Comparison of ENCODE assay signal across 13 cellular contexts in genomic region chr7:112161253-112162160, GRCh38. TPM values are rescaled to one million over a fixed set of nuclear protein-coding genes. Genes with fewer than 3 reads are reported as not detected.
A peak's percentile ranks its signal among the peaks of the same experiment; 100 is the strongest.
DNase-seq lines count a peak whose midpoint lies in the region; TF ChIP-seq lines count a peak whose summit lies in the region.
"Had no signal": no experiment of that assay in that cellular context is flagged by ENCODE, and none has a peak within 500 bp of the region (broad histone marks: within the 10 kb centered on the region; RNA-seq: fewer than 3 reads in every experiment).

No MANE protein-coding gene starts in this region.

- TF ChIP-seq CTCF in dorsolateral prefrontal cortex (IDR thresholded peaks at IDR 0.05 in 54 of 56, conservative IDR thresholded peaks at IDR 0.05 in 2 of 56; ENCODE audit: low read depth in 1 of 56, partially characterized antibody in 56 of 56) (no peak), type B pancreatic cell (conservative IDR thresholded peaks at IDR 0.05) (no peak)

- H2BK120ac ChIP-seq in mesenchymal stem cell (ENCODE audit: low read depth, low read length), result no peak overlapping the region

- DNase-seq in NCI-H1417 (lab: John Stamatoyannopoulos, UW), result peak in 2 of 3 experiments; percentile 46 to 61
- DNase-seq in NCI-H1417 treated with DMSO at 0.1 percent for 48 hours (lab: John Stamatoyannopoulos, UW), result no peak
- DNase-seq in dorsolateral prefrontal cortex, result no peak
- DNase-seq in mesenchymal stem cell, result no peak
- no peak for DNase-seq in type B pancreatic cell (ENCODE audit: extremely low spot score, unreplicated experiment)
- no peak for DNase-seq in DMS153 (lab: John Stamatoyannopoulos, UW)
- no peak for DNase-seq in cortex of kidney (lab: John Stamatoyannopoulos, UW)
- no peak for DNase-seq in NCI-H226
- DNase-seq: CD4-positive, CD25-positive, alpha-beta regulatory T cell; naive B cell; stimulated activated CD4-positive, alpha-beta T cell treated with anti-CD3 and anti-CD28 coated beads, Interleukin-4, amount 100 ng/mL, for 24 hours; transverse colon had no signal

- H3K4me1 Mint-ChIP-seq in type B pancreatic cell (ENCODE audit: unreplicated experiment), result peaks cover 48% of the 10 kb centered on the region
- H3K4me1 Mint-ChIP-seq: CD4-positive, CD25-positive, alpha-beta regulatory T cell had no signal

- H3K9ac ChIP-seq in mesenchymal stem cell (ENCODE audit: low read length), result no peak overlapping the region

- H3K27me3 ChIP-seq in dorsolateral prefrontal cortex (no peaks in the 10 kb centered on the region), mesenchymal stem cell (ENCODE audit: control insufficient read depth in 1 of 2, insufficient read depth in 1 of 2, low read length in 2 of 2) (no peaks in the 10 kb centered on the region)
- H3K27me3 ChIP-seq: brain microvascular endothelial cell, transverse colon had no signal

- no peak overlapping the region for H2AK5ac ChIP-seq in mesenchymal stem cell (ENCODE audit: low read length, severe bottlenecking)

- intact Hi-C loops in dorsolateral prefrontal cortex (cut with DNase I), result loop anchor here (2.0 to 5.0 kb wide), 2 partner anchors 21 to 46 kb away; partner anchors contain the start of genes DOCK4 (in 2 of the 2) and ZNF277 (in 2 of the 2)

- no peak overlapping the region for H4K8ac ChIP-seq in mesenchymal stem cell (ENCODE audit: low read length)

- no peak overlapping the region for H3K23ac ChIP-seq in mesenchymal stem cell (ENCODE audit: low read length in 2 of 2)

- H3K9me3 ChIP-seq in mesenchymal stem cell (ENCODE audit: control insufficient read depth, low read length), result no peaks in the 10 kb centered on the region
- H3K9me3 ChIP-seq: transverse colon had no signal

- no peak overlapping the region for H3K18ac ChIP-seq in mesenchymal stem cell (ENCODE audit: low read depth in 1 of 2, low read length in 2 of 2)

- no peaks in the 10 kb centered on the region for H3K9me3 Mint-ChIP-seq in type B pancreatic cell
- H3K9me3 Mint-ChIP-seq: naive B cell had no signal

- no peak overlapping the region for H2BK5ac ChIP-seq in mesenchymal stem cell (ENCODE audit: low read depth, low read length, poor library complexity, severe bottlenecking)

- WGBS in mesenchymal stem cell, result 25% methylated on average over 2 of the region's 4 CpGs

- peaks cover 4% of the 10 kb centered on the region for H3K79me1 ChIP-seq in mesenchymal stem cell (replicated peaks; ENCODE audit: low read length, poor library complexity, severe bottlenecking)

- H2AFZ ChIP-seq in mesenchymal stem cell (ENCODE audit: low read depth, low read length), result no peak overlapping the region

- no peak overlapping the region for H2BK15ac ChIP-seq in mesenchymal stem cell (ENCODE audit: low read depth, poor library complexity, severe bottlenecking)

- H3K4me3 ChIP-seq in dorsolateral prefrontal cortex (peak overlapping the region in 11 of 59 donors; percentile 0 to 43 (median 10)), mesenchymal stem cell (ENCODE audit: insufficient read depth in 1 of 2, low read depth in 1 of 2, low read length in 2 of 2) (no peak overlapping the region)
- H3K4me3 ChIP-seq: transverse colon had no signal

- no peak overlapping the region for H4K91ac ChIP-seq in mesenchymal stem cell (ENCODE audit: low read length)

- H3K36me3 ChIP-seq in mesenchymal stem cell (ENCODE audit: control insufficient read depth in 1 of 2, insufficient read depth in 2 of 2, low read depth in 1 of 2, low read length in 2 of 2), result no peaks in the 10 kb centered on the region
- H3K36me3 ChIP-seq: brain microvascular endothelial cell, transverse colon had no signal

- H3K14ac ChIP-seq in mesenchymal stem cell (ENCODE audit: low read length in 2 of 2), result no peak overlapping the region

- peaks cover 9% of the 10 kb centered on the region for H3K4me1 ChIP-seq in mesenchymal stem cell (ENCODE audit: control insufficient read depth, insufficient read depth, low read depth, low read length)

- no peaks in the 10 kb centered on the region for H3K36me3 Mint-ChIP-seq in type B pancreatic cell
- H3K36me3 Mint-ChIP-seq: CD4-positive, CD25-positive, alpha-beta regulatory T cell; naive B cell had no signal

- H3K27me3 Mint-ChIP-seq in type B pancreatic cell, result no peaks in the 10 kb centered on the region
- H3K27me3 Mint-ChIP-seq: naive B cell had no signal

- H2BK12ac ChIP-seq in mesenchymal stem cell (ENCODE audit: low read length in 2 of 2), result no peak overlapping the region

- H3K27ac ChIP-seq in dorsolateral prefrontal cortex (peak overlapping the region; percentile 7 to 88 (median 73)), mesenchymal stem cell (ENCODE audit: low read length, poor library complexity, severe bottlenecking) (peak overlapping the region; percentile 64)

- H3K4ac ChIP-seq in mesenchymal stem cell (ENCODE audit: low read depth in 1 of 2, low read length in 2 of 2), result peak overlapping the region in 1 of 2 experiments; percentile 37

- H3K27ac Mint-ChIP-seq in type B pancreatic cell, result peak overlapping the region; percentile 73
- H3K27ac Mint-ChIP-seq: naive B cell had no signal

- H3K4me2 ChIP-seq in mesenchymal stem cell (ENCODE audit: low read length, poor library complexity, severe bottlenecking), result no peak overlapping the region

- peak overlapping the region; percentile 50 for H3K4me3 Mint-ChIP-seq in type B pancreatic cell
- H3K4me3 Mint-ChIP-seq: CD4-positive, CD25-positive, alpha-beta regulatory T cell; naive B cell had no signal

RNA-seq across cellular contexts. Expression of gene DOCK4, which starts 44.7 kb away (rescaled TPM):
- total RNA-seq in dorsolateral prefrontal cortex, result 100 to 1,000 TPM; 113 to 236 (median 152) TPM
- polyA plus RNA-seq in mesenchymal stem cell (2013, experiment 1 of 2), result 7.2 TPM
- 5.7 TPM for polyA plus RNA-seq in mesenchymal stem cell (2013, experiment 2 of 2)
- total RNA-seq in type B pancreatic cell (ENCODE audit: low replicate concordance), result 14.7 and 24.6 TPM in 2 replicates
- polyA plus RNA-seq: CD4-positive, CD25-positive, alpha-beta regulatory T cell had no signal

RNA-seq across cellular contexts. Expression of gene ZNF277, which starts 45.0 kb away (rescaled TPM):
- 10 to 100 TPM; 14.7 to 33.1 (median 22.0) TPM for total RNA-seq in dorsolateral prefrontal cortex
- polyA plus RNA-seq in mesenchymal stem cell (2013, experiment 1 of 2), result 26.1 TPM
- 27.1 TPM for polyA plus RNA-seq in mesenchymal stem cell (2013, experiment 2 of 2)
- 20.0 and 21.4 TPM in 2 replicates for total RNA-seq in type B pancreatic cell (ENCODE audit: low replicate concordance)

Comparison
In these comparisons a context has a peak if more than half of its experiments do, and no peak if none do; other contexts are left out.
1. DNase-seq: peak in NCI-H1417 (2 of 3); none in NCI-H1417 treated with DMSO at 0.1 percent for 48 hours (single experiment), dorsolateral prefrontal cortex (0 of 10), mesenchymal stem cell (single experiment), type B pancreatic cell (single experiment), DMS153 (single experiment), cortex of kidney (single experiment) and NCI-H226 (single experiment).